24 cellular contexts compared by ENCODE assay signal in the genomic region with DNA sequence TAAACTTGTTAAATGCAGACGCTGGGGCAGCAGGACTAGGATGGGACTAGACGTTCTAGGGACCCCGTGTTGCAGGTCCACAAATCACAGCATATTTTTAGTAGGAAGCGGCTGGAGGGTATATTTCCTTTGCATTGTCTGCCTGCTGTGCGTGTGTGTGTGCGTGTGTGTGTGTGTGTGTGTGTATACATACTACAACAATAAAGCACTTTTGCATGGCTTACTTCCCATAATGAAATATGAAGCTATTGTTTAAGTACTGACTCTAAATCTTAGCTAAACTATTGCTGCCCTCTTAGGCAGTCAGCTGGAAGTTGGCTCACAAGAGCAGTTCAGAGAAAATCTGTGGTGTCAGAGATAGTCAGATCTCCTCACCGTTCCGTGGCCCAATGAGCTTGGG.
A peak's percentile ranks its signal among the peaks of the same experiment; 100 is the strongest.
DNase-seq lines count a peak whose midpoint lies in the region; ATAC-seq and TF ChIP-seq lines count a peak whose summit lies in the region.
"Had no signal": no experiment of that assay in that cellular context is flagged by ENCODE, and none has a peak within 500 bp of the region (broad histone marks: within the 10 kb centered on the region; RNA-seq: fewer than 3 reads in every experiment).

No MANE protein-coding gene starts in this region.

- no peaks in the 10 kb centered on the region for H3F3A ChIP-seq in PC-9 (ENCODE audit: insufficient read depth, low read depth)

- no peak overlapping the region for H3K27ac ChIP-seq in endodermal cell (ENCODE audit: low read depth, low read length)
- H3K27ac ChIP-seq in mesenchymal stem cell (ENCODE audit: low read length, poor library complexity, severe bottlenecking), result no peak overlapping the region
- no peak overlapping the region for H3K27ac ChIP-seq in PC-9
- H3K27ac ChIP-seq: BLaER1, SJCRH30 had no signal

- BruUV-seq in PC-9 (replicated peaks; lab: Mats Ljungman, UMichigan), result no TSS peak

- no peaks in the 10 kb centered on the region for H4K20me1 ChIP-seq in PC-9 (ENCODE audit: insufficient read depth)
- H4K20me1 ChIP-seq: BLaER1 had no signal

- H3K36me3 ChIP-seq in endodermal cell (ENCODE audit: control insufficient read depth, insufficient read depth, low read length) (no peaks in the 10 kb centered on the region), mesenchymal stem cell (ENCODE audit: control insufficient read depth in 1 of 2, insufficient read depth in 2 of 2, low read depth in 1 of 2, low read length in 2 of 2) (peaks cover 0 to 2% of the 10 kb centered on the region in 2 experiments), PC-9 (ENCODE audit: low read depth) (no peaks in the 10 kb centered on the region)
- H3K36me3 ChIP-seq: SJCRH30 had no signal

- H4K8ac ChIP-seq in mesenchymal stem cell (ENCODE audit: low read length), result no peak overlapping the region

- H2AFZ ChIP-seq in mesenchymal stem cell (ENCODE audit: low read depth, low read length), result no peak overlapping the region
- H2AFZ ChIP-seq in PC-9, result no peak overlapping the region

- DNase-seq in stimulated activated naive CD8-positive, alpha-beta T cell treated with anti-CD3 and anti-CD28 coated beads, Interleukin-15, Interleukin-2, amounts not matched to agents 100 U/mL and 50 U/mL, for 24 hours, result no peak
- DNase-seq in activated CD8-positive, alpha-beta T cell treated with anti-CD3 and anti-CD28 coated beads for 36 hours, result no peak
- DNase-seq in endodermal cell (no peak), mesenchymal stem cell (no peak), PC-9 (no peak), Right ventricle myocardium superior (no peak)
- DNase-seq: Caco-2, Karpas-422, NCI-H1092, NCI-H1436, NCI-H187, NCI-H2081 treated with DMSO at 0.1 percent for 48 hours, NCI-H2171, NCI-H226, NCI-H510A, NCI-H69, OCI-M1, SJCRH30 had no signal

- peak overlapping the region; percentile 68 for H3K27ac Mint-ChIP-seq in stimulated activated naive CD8-positive, alpha-beta T cell treated with anti-CD3 and anti-CD28 coated beads, Interleukin-15, Interleukin-2, amounts not matched to agents 100 ng/mL and 50 ng/mL, for 24 hours
- H3K27ac Mint-ChIP-seq in activated CD8-positive, alpha-beta T cell treated with anti-CD3 and anti-CD28 coated beads for 36 hours, result peak overlapping the region; percentile 87
- peak overlapping the region; percentile 14 for H3K27ac Mint-ChIP-seq in endodermal cell

- no peak overlapping the region for H2BK12ac ChIP-seq in mesenchymal stem cell (ENCODE audit: low read length in 2 of 2)

- H3K14ac ChIP-seq in mesenchymal stem cell (ENCODE audit: low read length in 2 of 2), result no peak overlapping the region

- no peak overlapping the region for H4K91ac ChIP-seq in mesenchymal stem cell (ENCODE audit: low read length)

- H3K4me2 ChIP-seq in mesenchymal stem cell (ENCODE audit: low read length, poor library complexity, severe bottlenecking) (no peak overlapping the region), PC-9 (no peak overlapping the region)

- H3K4me3 ChIP-seq in endodermal cell (ENCODE audit: low read length) (no peak overlapping the region), mesenchymal stem cell (ENCODE audit: insufficient read depth in 1 of 2, low read depth in 1 of 2, low read length in 2 of 2) (no peak overlapping the region), PC-9 (no peak overlapping the region)
- H3K4me3 ChIP-seq: BLaER1, SJCRH30 had no signal

- peaks cover 31% of the 10 kb centered on the region for H3K4me1 Mint-ChIP-seq in stimulated activated naive CD8-positive, alpha-beta T cell treated with anti-CD3 and anti-CD28 coated beads, Interleukin-15, Interleukin-2, amounts not matched to agents 100 ng/mL and 50 ng/mL, for 24 hours (ENCODE audit: low read depth)
- peaks cover 29% of the 10 kb centered on the region for H3K4me1 Mint-ChIP-seq in activated CD8-positive, alpha-beta T cell treated with anti-CD3 and anti-CD28 coated beads for 36 hours (ENCODE audit: low read depth)
- peaks cover 26% of the 10 kb centered on the region for H3K4me1 Mint-ChIP-seq in endodermal cell

- POLR2A ChIA-PET in activated CD8-positive, alpha-beta T cell treated with anti-CD3 and anti-CD28 coated beads for 36 hours (lab: Charles Lee), result no interaction called here
- POLR2A ChIA-PET in PC-9 (lab: Charles Lee; ENCODE audit: unreplicated experiment), result interaction anchor here (0.5 kb wide), 1 partner anchor 433 kb away, joined by 16 read pairs; no protein-coding TSS in a partner anchor

- H3K79me1 ChIP-seq in mesenchymal stem cell (replicated peaks; ENCODE audit: low read length, poor library complexity, severe bottlenecking), result no peaks in the 10 kb centered on the region

- H3K9me2 ChIP-seq in PC-9 (ENCODE audit: insufficient read depth), result no peaks in the 10 kb centered on the region

- no peak overlapping the region for H3K4ac ChIP-seq in mesenchymal stem cell (ENCODE audit: low read depth in 1 of 2, low read length in 2 of 2)

- no peak for TF ChIP-seq CTCF in activated CD8-positive, alpha-beta T cell treated with anti-CD3 and anti-CD28 coated beads for 36 hours (IDR thresholded peaks at IDR 0.05)
- TF ChIP-seq CTCF in endodermal cell (conservative IDR thresholded peaks at IDR 0.05) (no peak), PC-9 (conservative IDR thresholded peaks at IDR 0.05) (no peak)

- no peak overlapping the region for H3K9ac ChIP-seq in endodermal cell (ENCODE audit: extremely low read depth, low read length, poor library complexity, severe bottlenecking)
- H3K9ac ChIP-seq in mesenchymal stem cell (ENCODE audit: low read length), result no peak overlapping the region
- H3K9ac ChIP-seq: BLaER1 had no signal

- H3K9me3 Mint-ChIP-seq in stimulated activated naive CD8-positive, alpha-beta T cell treated with anti-CD3 and anti-CD28 coated beads, Interleukin-15, Interleukin-2, amounts not matched to agents 100 ng/mL and 50 ng/mL, for 24 hours, result peaks cover 32% of the 10 kb centered on the region
- peaks cover 36% of the 10 kb centered on the region for H3K9me3 Mint-ChIP-seq in activated CD8-positive, alpha-beta T cell treated with anti-CD3 and anti-CD28 coated beads for 36 hours
- peaks cover 46% of the 10 kb centered on the region for H3K9me3 Mint-ChIP-seq in endodermal cell

- H3K4me1 ChIP-seq in endodermal cell (ENCODE audit: control insufficient read depth, insufficient read depth, low read length) (no peaks in the 10 kb centered on the region), mesenchymal stem cell (ENCODE audit: control insufficient read depth, insufficient read depth, low read depth, low read length) (peaks cover 2% of the 10 kb centered on the region), PC-9 (replicated peaks; ENCODE audit: insufficient read depth) (no peaks in the 10 kb centered on the region)
- H3K4me1 ChIP-seq: Caco-2, SJCRH30 had no signal

- no peak overlapping the region for H3K23ac ChIP-seq in mesenchymal stem cell (ENCODE audit: low read length in 2 of 2)

- no peaks in the 10 kb centered on the region for H3K27me3 Mint-ChIP-seq in stimulated activated naive CD8-positive, alpha-beta T cell treated with anti-CD3 and anti-CD28 coated beads, Interleukin-15, Interleukin-2, amounts not matched to agents 100 ng/mL and 50 ng/mL, for 24 hours
- no peaks in the 10 kb centered on the region for H3K27me3 Mint-ChIP-seq in activated CD8-positive, alpha-beta T cell treated with anti-CD3 and anti-CD28 coated beads for 36 hours
- H3K27me3 Mint-ChIP-seq in endodermal cell (ENCODE audit: insufficient read depth), result no peaks in the 10 kb centered on the region
- H3K27me3 Mint-ChIP-seq: CD4-positive, CD25-positive, alpha-beta regulatory T cell had no signal

- H2BK15ac ChIP-seq in mesenchymal stem cell (ENCODE audit: low read depth, poor library complexity, severe bottlenecking), result no peak overlapping the region

- H3K4me3 Mint-ChIP-seq in stimulated activated naive CD8-positive, alpha-beta T cell treated with anti-CD3 and anti-CD28 coated beads, Interleukin-15, Interleukin-2, amounts not matched to agents 100 ng/mL and 50 ng/mL, for 24 hours, result no peak overlapping the region
- no peak overlapping the region for H3K4me3 Mint-ChIP-seq in activated CD8-positive, alpha-beta T cell treated with anti-CD3 and anti-CD28 coated beads for 36 hours
- H3K4me3 Mint-ChIP-seq in endodermal cell, result no peak overlapping the region
- H3K4me3 Mint-ChIP-seq: CD4-positive, CD25-positive, alpha-beta regulatory T cell had no signal

- peaks cover 26% of the 10 kb centered on the region for H3K36me3 Mint-ChIP-seq in stimulated activated naive CD8-positive, alpha-beta T cell treated with anti-CD3 and anti-CD28 coated beads, Interleukin-15, Interleukin-2, amounts not matched to agents 100 ng/mL and 50 ng/mL, for 24 hours (ENCODE audit: low read depth)
- peaks cover 34% of the 10 kb centered on the region for H3K36me3 Mint-ChIP-seq in activated CD8-positive, alpha-beta T cell treated with anti-CD3 and anti-CD28 coated beads for 36 hours (ENCODE audit: low read depth)
- peaks cover 69% of the 10 kb centered on the region for H3K36me3 Mint-ChIP-seq in endodermal cell (ENCODE audit: low read depth)

- no peak overlapping the region for H2AK5ac ChIP-seq in mesenchymal stem cell (ENCODE audit: low read length, severe bottlenecking)

- intact Hi-C loops in activated CD8-positive, alpha-beta T cell treated with anti-CD3 and anti-CD28 coated beads for 36 hours (cut with micrococcal nuclease), result no loop called here
- intact Hi-C loops in PC-9 (cut with micrococcal nuclease; ENCODE audit: unreplicated experiment), result loop anchor here (10.0 kb wide), 1 partner anchor 134 kb away; a partner anchor contains a TSS
- intact Hi-C loops in Right ventricle myocardium superior (cut with DNase I), result loop anchor here (10.0 kb wide), 1 partner anchor 134 kb away; a partner anchor contains a TSS

- no peak overlapping the region for H2BK5ac ChIP-seq in mesenchymal stem cell (ENCODE audit: low read depth, low read length, poor library complexity, severe bottlenecking)

- ATAC-seq in stimulated activated naive CD8-positive, alpha-beta T cell treated with anti-CD3 and anti-CD28 coated beads, Interleukin-15, Interleukin-2, amounts not matched to agents 100 U/mL and 50 U/mL, for 24 hours, result no peak
- no peak for ATAC-seq in activated CD8-positive, alpha-beta T cell treated with anti-CD3 and anti-CD28 coated beads for 36 hours
- ATAC-seq in HG02759 (IDR thresholded peaks at IDR 0.05; ENCODE audit: unreplicated experiment) (no peak), Right ventricle myocardium superior (ENCODE audit: poor library complexity) (no peak)
- ATAC-seq: HepG2, SK-N-SH treated with all-trans-retinoic acid at 6 μM for 48 hours had no signal

- H3K9me3 ChIP-seq in endodermal cell (ENCODE audit: control insufficient read depth, low read length) (peaks cover 37% of the 10 kb centered on the region), mesenchymal stem cell (ENCODE audit: control insufficient read depth, low read length) (peaks cover 3% of the 10 kb centered on the region), PC-9 (ENCODE audit: insufficient read depth, low read depth) (peaks cover 8% of the 10 kb centered on the region)
- H3K9me3 ChIP-seq: SJCRH30 had no signal

- H3K18ac ChIP-seq in mesenchymal stem cell (ENCODE audit: low read depth in 1 of 2, low read length in 2 of 2), result no peak overlapping the region

- H3K79me2 ChIP-seq in PC-9 (ENCODE audit: low read depth), result no peaks in the 10 kb centered on the region

- 92 to 95% methylated on average over 5 to 6 of the region's 8 CpGs for WGBS in endodermal cell (ENCODE audit: insufficient coverage in 1 of 2, insufficient read length in 1 of 2), 2 experiments
- 95% methylated on average over 5 of the region's 8 CpGs for WGBS in mesenchymal stem cell

- CTCF ChIA-PET in activated CD8-positive, alpha-beta T cell treated with anti-CD3 and anti-CD28 coated beads for 36 hours (lab: Charles Lee), result interaction anchor here (0.9 to 1.5 kb wide), 4 partner anchors 9 to 137 kb away, joined by 3 to 6 read pairs (median 4); no protein-coding TSS in a partner anchor
- CTCF ChIA-PET in PC-9 (lab: Charles Lee), result no interaction called here

- no peak overlapping the region for H2BK120ac ChIP-seq in mesenchymal stem cell (ENCODE audit: low read depth, low read length)

- H3K27me3 ChIP-seq in endodermal cell (ENCODE audit: control insufficient read depth, insufficient read depth, low read length, poor library complexity, severe bottlenecking) (no peaks in the 10 kb centered on the region), mesenchymal stem cell (ENCODE audit: control insufficient read depth in 1 of 2, insufficient read depth in 1 of 2, low read length in 2 of 2) (no peaks in the 10 kb centered on the region), PC-9 (ENCODE audit: insufficient read depth, low read depth) (no peaks in the 10 kb centered on the region)
- H3K27me3 ChIP-seq: BLaER1, SJCRH30 had no signal

Comparison
In these comparisons a context has a peak if more than half of its experiments do, and no peak if none do; other contexts are left out.
1. H3K27ac Mint-ChIP-seq: peak in every context shown above with its lines; median percentile 87 in activated CD8-positive, alpha-beta T cell treated with anti-CD3 and anti-CD28 coated beads for 36 hours; 68 in stimulated activated naive CD8-positive, alpha-beta T cell treated with anti-CD3 and anti-CD28 coated beads, Interleukin-15, Interleukin-2, amounts not matched to agents 100 ng/mL and 50 ng/mL, for 24 hours; 14 in endodermal cell.